In genomic region chr11:309558-309855, GRCh38 we compare ENCODE assay signal across 1 cellular context.
TF ChIP-seq lines count a peak whose summit lies in the region.

No MANE protein-coding gene starts in this region.

TF ChIP-seq in HepG2, 621 proteins besides CTCF, POLR2A, EP300 and RAD21:
- TF ChIP-seq ZNF567 (CRISPR knock-in tag; IDR thresholded peaks at IDR 0.05; ENCODE audit: borderline replicate concordance) (no peak), FOSL1 (CRISPR knock-in tag; IDR thresholded peaks at IDR 0.05; ENCODE audit: borderline replicate concordance) (no peak), POLR2AphosphoS2 (IDR thresholded peaks at IDR 0.05; ENCODE audit: low read depth, low read length) (no peak), ZXDC (CRISPR knock-in tag; IDR thresholded peaks at IDR 0.05) (no peak), RBAK (CRISPR knock-in tag; IDR thresholded peaks at IDR 0.05) (no peak), KDM4B (CRISPR knock-in tag; IDR thresholded peaks at IDR 0.05) (no peak)
